ENCODE assay signal across 1 cellular context in genomic region chr17:42832213-42832933, GRCh38.
A peak's percentile ranks its signal among the peaks of the same experiment; 100 is the strongest.
TF ChIP-seq lines count a peak whose summit lies in the region.

No MANE protein-coding gene starts in this region.

TF ChIP-seq in HepG2, 621 proteins besides CTCF, POLR2A, EP300 and RAD21 (continued from another document):
- TF ChIP-seq RXRB (CRISPR knock-in tag; IDR thresholded peaks at IDR 0.05; ENCODE audit: borderline replicate concordance) (peak; percentile 47; the same call in 1 of the 2 replicates), ZC3H4 (CRISPR knock-in tag; IDR thresholded peaks at IDR 0.05; ENCODE audit: borderline replicate concordance) (peak; percentile 34; the same call in 1 of the 2 replicates), STAT5B (CRISPR knock-in tag; IDR thresholded peaks at IDR 0.05) (0 out of 2 replicates have a peak, but pooled peaks have one; percentile 56), CREB1 (IDR thresholded peaks at IDR 0.05) (no peak), CREB1 (CRISPR knock-in tag; IDR thresholded peaks at IDR 0.05) (no peak), TGIF2 (CRISPR knock-in tag; IDR thresholded peaks at IDR 0.05) (no peak), ZNF724P (CRISPR knock-in tag; IDR thresholded peaks at IDR 0.05; ENCODE audit: borderline replicate concordance) (no peak), IKZF4 (CRISPR knock-in tag; IDR thresholded peaks at IDR 0.05; ENCODE audit: borderline replicate concordance, low read depth, not compliant biosample characterization) (no peak), THRA (CRISPR knock-in tag; IDR thresholded peaks at IDR 0.05; ENCODE audit: borderline replicate concordance) (peak; percentile 50; the same call in 1 of the 2 replicates), MIER3 (CRISPR knock-in tag; IDR thresholded peaks at IDR 0.05; ENCODE audit: borderline replicate concordance) (0 out of 2 replicates have a peak, but pooled peaks have one; percentile 51), DRAP1 (CRISPR knock-in tag; IDR thresholded peaks at IDR 0.05) (peak; percentile 71; the same call in 1 of the 2 replicates), CEBPB (IDR thresholded peaks at IDR 0.05; ENCODE audit: borderline replicate concordance, low read depth, low read length) (no peak), FOXA3 (CRISPR knock-in tag; IDR thresholded peaks at IDR 0.05) (peak; percentile 75), HOMEZ (CRISPR knock-in tag; IDR thresholded peaks at IDR 0.05; ENCODE audit: low read depth) (peak; percentile 61; the same call in 1 of the 2 replicates), ZNF33B (CRISPR knock-in tag; IDR thresholded peaks at IDR 0.05) (0 out of 2 replicates have a peak, but pooled peaks have one; percentile 8), BCL6 (CRISPR knock-in tag; IDR thresholded peaks at IDR 0.05) (peak; percentile 16; the same call in 1 of the 2 replicates), ZNF230 (CRISPR knock-in tag; IDR thresholded peaks at IDR 0.05) (no peak), SNAPC4 (CRISPR knock-in tag; IDR thresholded peaks at IDR 0.05) (no peak), ZNF296 (CRISPR knock-in tag; conservative IDR thresholded peaks at IDR 0.05) (no peak), E2F1 (CRISPR knock-in tag; IDR thresholded peaks at IDR 0.05) (no peak), ZHX1 (CRISPR knock-in tag; IDR thresholded peaks at IDR 0.05; ENCODE audit: low read depth) (no peak), ZMAT5 (CRISPR knock-in tag; IDR thresholded peaks at IDR 0.05; ENCODE audit: borderline replicate concordance, low read depth) (no peak), ZNF12 (CRISPR knock-in tag; IDR thresholded peaks at IDR 0.05) (0 out of 2 replicates have a peak, but pooled peaks have one; percentile 29), ZSCAN12 (CRISPR knock-in tag; IDR thresholded peaks at IDR 0.05) (0 out of 2 replicates have a peak, but pooled peaks have one; percentile 12), CBX2 (IDR thresholded peaks at IDR 0.05; ENCODE audit: low read depth, low read length) (no peak), CBX2 (CRISPR knock-in tag; IDR thresholded peaks at IDR 0.05; ENCODE audit: low read depth) (no peak), TIGD3 (CRISPR knock-in tag; IDR thresholded peaks at IDR 0.05; ENCODE audit: borderline replicate concordance) (no peak), ATF4 (CRISPR knock-in tag; IDR thresholded peaks at IDR 0.05) (peak in 1 of 2 experiments; percentile 45; a peak in 1 of 4 replicates), FOXJ3 (CRISPR knock-in tag; IDR thresholded peaks at IDR 0.05; ENCODE audit: borderline replicate concordance) (peak; percentile 45; the same call in 1 of the 2 replicates), ZNF343 (CRISPR knock-in tag; IDR thresholded peaks at IDR 0.05) (no peak), HOXA3 (CRISPR knock-in tag; IDR thresholded peaks at IDR 0.05) (0 out of 2 replicates have a peak, but pooled peaks have one; percentile 15), ZFP1 (CRISPR knock-in tag; IDR thresholded peaks at IDR 0.05) (0 out of 2 replicates have a peak, but pooled peaks have one; percentile 18), NFYB (CRISPR knock-in tag; IDR thresholded peaks at IDR 0.05) (0 out of 2 replicates have a peak, but pooled peaks have one; percentile 16), ZBTB3 (CRISPR knock-in tag; IDR thresholded peaks at IDR 0.05; ENCODE audit: borderline replicate concordance, low read depth) (no peak), HMG20B (CRISPR knock-in tag; conservative IDR thresholded peaks at IDR 0.05) (no peak), KLF13 (CRISPR knock-in tag; IDR thresholded peaks at IDR 0.05) (no peak), MYNN (CRISPR knock-in tag; IDR thresholded peaks at IDR 0.05; ENCODE audit: low read depth) (no peak), ZNF20 (CRISPR knock-in tag; IDR thresholded peaks at IDR 0.05) (no peak), ISL2 (CRISPR knock-in tag; IDR thresholded peaks at IDR 0.05) (peak; percentile 23; the same call in 1 of the 2 replicates), MTF2 (CRISPR knock-in tag; IDR thresholded peaks at IDR 0.05; ENCODE audit: borderline replicate concordance) (no peak), SAP130 (CRISPR knock-in tag; IDR thresholded peaks at IDR 0.05; ENCODE audit: low read depth) (peak; percentile 79), ELF4 (CRISPR knock-in tag; IDR thresholded peaks at IDR 0.05; ENCODE audit: borderline replicate concordance) (peak; percentile 60; the same call in 1 of the 2 replicates)
